Comparison of ENCODE assay signal across 1 cellular context in genomic region chr16:2531696-2532493, GRCh38.
TF ChIP-seq lines count a peak whose summit lies in the region.

No MANE protein-coding gene starts in this region.

TF ChIP-seq in K562, 482 proteins besides CTCF, POLR2A, EP300 and RAD21 (continued from another document and continues in another):
- TF ChIP-seq POLR2B (IDR thresholded peaks at IDR 0.05; ENCODE audit: low read depth, partially characterized antibody) (peak; percentile 46), EP400 (IDR thresholded peaks at IDR 0.05) (peak; percentile 75; the same call in 1 of the 2 replicates), HMG20B (CRISPR knock-in tag; IDR thresholded peaks at IDR 0.05) (no peak), CXXC5 (CRISPR knock-in tag; IDR thresholded peaks at IDR 0.05) (peak; percentile 89), CTBP1 (IDR thresholded peaks at IDR 0.05; ENCODE audit: borderline replicate concordance) (peak; percentile 94), GMEB1 (CRISPR knock-in tag; IDR thresholded peaks at IDR 0.05) (peak; percentile 72), ELF1 (tag; IDR thresholded peaks at IDR 0.05) (no peak), SMARCC2 (IDR thresholded peaks at IDR 0.05; ENCODE audit: low read depth) (no peak), XRCC5 (IDR thresholded peaks at IDR 0.05; ENCODE audit: low read depth, low read length) (peak; percentile 32; the same call in 1 of the 2 replicates), FUS (optimal IDR thresholded peaks at IDR 0.05; ENCODE audit: low read depth, low read length) (peak; percentile 41), ZNF146 (CRISPR knock-in tag; IDR thresholded peaks at IDR 0.05; ENCODE audit: unreplicated experiment) (no peak), ZNF12 (CRISPR knock-in tag; IDR thresholded peaks at IDR 0.05) (0 out of 2 replicates have a peak, but pooled peaks have one; percentile 28), NFE2 (IDR thresholded peaks at IDR 0.05; ENCODE audit: low read depth) (0 out of 2 replicates have a peak, but pooled peaks have one; percentile 22), ARID4B (CRISPR knock-in tag; IDR thresholded peaks at IDR 0.05) (peak; percentile 81; the same call in 1 of the 2 replicates), BCL6 (CRISPR knock-in tag; IDR thresholded peaks at IDR 0.05) (no peak), FOXP1 (CRISPR knock-in tag; IDR thresholded peaks at IDR 0.05) (0 out of 2 replicates have a peak, but pooled peaks have one; percentile 63), MAZ (CRISPR knock-in tag; conservative IDR thresholded peaks at IDR 0.05 in 1 of 2, IDR thresholded peaks at IDR 0.05 in 1 of 2) (peak in 1 of 2 experiments; percentile 62; a peak in 2 of 4 replicates), FOXJ3 (CRISPR knock-in tag; IDR thresholded peaks at IDR 0.05) (no peak), HCFC1 (IDR thresholded peaks at IDR 0.05; ENCODE audit: low read depth, low read length) (0 out of 2 replicates have a peak, but pooled peaks have one; percentile 30), ATF7 (IDR thresholded peaks at IDR 0.05) (peak; percentile 83), SNAPC5 (CRISPR knock-in tag; IDR thresholded peaks at IDR 0.05) (no peak), NRF1 (conservative IDR thresholded peaks at IDR 0.05 in 1 of 2, IDR thresholded peaks at IDR 0.05 in 1 of 2) (peak; percentile 96 to 97), HNRNPL (IDR thresholded peaks at IDR 0.05; ENCODE audit: low read depth, low read length) (peak; percentile 49; the same call in 1 of the 2 replicates), ZNF133 (CRISPR knock-in tag; IDR thresholded peaks at IDR 0.05) (no peak), RNF219 (CRISPR knock-in tag; IDR thresholded peaks at IDR 0.05) (no peak), ZFX (CRISPR knock-in tag; IDR thresholded peaks at IDR 0.05) (peak; percentile 83), ZNF431 (CRISPR knock-in tag; IDR thresholded peaks at IDR 0.05) (peak; percentile 40; the same call in 1 of the 2 replicates), ZKSCAN1 (IDR thresholded peaks at IDR 0.05; ENCODE audit: low read depth, low read length) (0 out of 2 replicates have a peak, but pooled peaks have one; percentile 12), HDAC1 (IDR thresholded peaks at IDR 0.05) (0 out of 4 replicates have a peak, but pooled peaks of 1 of the 2 experiments have one; percentile 53), ZFP36 (IDR thresholded peaks at IDR 0.05; ENCODE audit: low read depth, low read length, partially characterized antibody) (no peak), SRF (CRISPR knock-in tag; IDR thresholded peaks at IDR 0.05) (peak in 1 of 2 experiments; percentile 13; a peak in 1 of 4 replicates), ZBED1 (IDR thresholded peaks at IDR 0.05) (peak; percentile 76), JUN (IDR thresholded peaks at IDR 0.05; ENCODE audit: borderline replicate concordance, low read depth, low read length) (peak; percentile 48; the same call in 1 of the 2 replicates), JUN (CRISPR knock-in tag; IDR thresholded peaks at IDR 0.05; ENCODE audit: borderline replicate concordance) (no peak), TCF15 (CRISPR knock-in tag; IDR thresholded peaks at IDR 0.05) (no peak), MTA3 (IDR thresholded peaks at IDR 0.05; ENCODE audit: borderline replicate concordance) (peak; percentile 67; the same call in 1 of the 2 replicates), TEAD1 (CRISPR knock-in tag; IDR thresholded peaks at IDR 0.05) (peak in 1 of 2 experiments; percentile 89; a peak in 2 of 4 replicates), CBX1 (IDR thresholded peaks at IDR 0.05; ENCODE audit: low read depth) (peak; percentile 52; the same call in 1 of the 2 replicates), RCOR1 (IDR thresholded peaks at IDR 0.05; ENCODE audit: borderline replicate concordance in 1 of 2, low read depth in 2 of 2, low read length in 2 of 2) (peak in 1 of 2 experiments; percentile 42; a peak in 1 of 4 replicates), CEBPB (tag; IDR thresholded peaks at IDR 0.05) (0 out of 2 replicates have a peak, but pooled peaks have one; percentile 35), ZC3H4 (CRISPR knock-in tag; IDR thresholded peaks at IDR 0.05; ENCODE audit: borderline replicate concordance) (no peak), NFIC (IDR thresholded peaks at IDR 0.05) (no peak), ELF4 (CRISPR knock-in tag; IDR thresholded peaks at IDR 0.05) (peak; percentile 44; the same call in 1 of the 2 replicates), NUFIP1 (IDR thresholded peaks at IDR 0.05; ENCODE audit: partially characterized antibody) (no peak)
- TF ChIP-seq, protein P1, sequence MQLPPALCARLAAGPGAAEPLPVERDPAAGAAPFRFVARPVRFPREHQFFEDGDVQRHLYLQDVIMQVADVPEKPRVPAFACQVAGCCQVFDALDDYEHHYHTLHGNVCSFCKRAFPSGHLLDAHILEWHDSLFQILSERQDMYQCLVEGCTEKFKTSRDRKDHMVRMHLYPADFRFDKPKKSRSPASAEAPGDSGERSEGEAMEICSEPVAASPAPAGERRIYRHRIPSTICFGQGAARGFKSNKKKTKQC (CRISPR knock-in tag; IDR thresholded peaks at IDR 0.05) = 0 out of 2 replicates have a peak, but pooled peaks have one; percentile 63
- TF ChIP-seq, protein P2, sequence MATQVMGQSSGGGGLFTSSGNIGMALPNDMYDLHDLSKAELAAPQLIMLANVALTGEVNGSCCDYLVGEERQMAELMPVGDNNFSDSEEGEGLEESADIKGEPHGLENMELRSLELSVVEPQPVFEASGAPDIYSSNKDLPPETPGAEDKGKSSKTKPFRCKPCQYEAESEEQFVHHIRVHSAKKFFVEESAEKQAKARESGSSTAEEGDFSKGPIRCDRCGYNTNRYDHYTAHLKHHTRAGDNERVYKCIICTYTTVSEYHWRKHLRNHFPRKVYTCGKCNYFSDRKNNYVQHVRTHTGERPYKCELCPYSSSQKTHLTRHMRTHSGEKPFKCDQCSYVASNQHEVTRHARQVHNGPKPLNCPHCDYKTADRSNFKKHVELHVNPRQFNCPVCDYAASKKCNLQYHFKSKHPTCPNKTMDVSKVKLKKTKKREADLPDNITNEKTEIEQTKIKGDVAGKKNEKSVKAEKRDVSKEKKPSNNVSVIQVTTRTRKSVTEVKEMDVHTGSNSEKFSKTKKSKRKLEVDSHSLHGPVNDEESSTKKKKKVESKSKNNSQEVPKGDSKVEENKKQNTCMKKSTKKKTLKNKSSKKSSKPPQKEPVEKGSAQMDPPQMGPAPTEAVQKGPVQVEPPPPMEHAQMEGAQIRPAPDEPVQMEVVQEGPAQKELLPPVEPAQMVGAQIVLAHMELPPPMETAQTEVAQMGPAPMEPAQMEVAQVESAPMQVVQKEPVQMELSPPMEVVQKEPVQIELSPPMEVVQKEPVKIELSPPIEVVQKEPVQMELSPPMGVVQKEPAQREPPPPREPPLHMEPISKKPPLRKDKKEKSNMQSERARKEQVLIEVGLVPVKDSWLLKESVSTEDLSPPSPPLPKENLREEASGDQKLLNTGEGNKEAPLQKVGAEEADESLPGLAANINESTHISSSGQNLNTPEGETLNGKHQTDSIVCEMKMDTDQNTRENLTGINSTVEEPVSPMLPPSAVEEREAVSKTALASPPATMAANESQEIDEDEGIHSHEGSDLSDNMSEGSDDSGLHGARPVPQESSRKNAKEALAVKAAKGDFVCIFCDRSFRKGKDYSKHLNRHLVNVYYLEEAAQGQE (CRISPR knock-in tag; IDR thresholded peaks at IDR 0.05; ENCODE audit: low read depth) = peak; percentile 76; the same call in 1 of the 2 replicates
- TF ChIP-seq, protein P3, sequence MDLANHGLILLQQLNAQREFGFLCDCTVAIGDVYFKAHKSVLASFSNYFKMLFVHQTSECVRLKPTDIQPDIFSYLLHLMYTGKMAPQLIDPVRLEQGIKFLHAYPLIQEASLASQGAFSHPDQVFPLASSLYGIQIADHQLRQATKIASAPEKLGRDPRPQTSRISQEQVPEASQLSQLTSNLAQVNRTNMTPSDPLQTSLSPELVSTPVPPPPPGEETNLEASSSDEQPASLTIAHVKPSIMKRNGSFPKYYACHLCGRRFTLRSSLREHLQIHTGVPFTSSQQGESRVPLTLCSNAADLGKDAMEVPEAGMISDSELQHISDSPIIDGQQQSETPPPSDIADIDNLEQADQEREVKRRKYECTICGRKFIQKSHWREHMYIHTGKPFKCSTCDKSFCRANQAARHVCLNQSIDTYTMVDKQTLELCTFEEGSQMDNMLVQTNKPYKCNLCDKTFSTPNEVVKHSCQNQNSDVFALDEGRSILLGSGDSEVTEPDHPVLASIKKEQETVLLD (IDR thresholded peaks at IDR 0.05) = peak; percentile 60; the same call in 1 of the 2 replicates
- TF ChIP-seq, protein P4, sequence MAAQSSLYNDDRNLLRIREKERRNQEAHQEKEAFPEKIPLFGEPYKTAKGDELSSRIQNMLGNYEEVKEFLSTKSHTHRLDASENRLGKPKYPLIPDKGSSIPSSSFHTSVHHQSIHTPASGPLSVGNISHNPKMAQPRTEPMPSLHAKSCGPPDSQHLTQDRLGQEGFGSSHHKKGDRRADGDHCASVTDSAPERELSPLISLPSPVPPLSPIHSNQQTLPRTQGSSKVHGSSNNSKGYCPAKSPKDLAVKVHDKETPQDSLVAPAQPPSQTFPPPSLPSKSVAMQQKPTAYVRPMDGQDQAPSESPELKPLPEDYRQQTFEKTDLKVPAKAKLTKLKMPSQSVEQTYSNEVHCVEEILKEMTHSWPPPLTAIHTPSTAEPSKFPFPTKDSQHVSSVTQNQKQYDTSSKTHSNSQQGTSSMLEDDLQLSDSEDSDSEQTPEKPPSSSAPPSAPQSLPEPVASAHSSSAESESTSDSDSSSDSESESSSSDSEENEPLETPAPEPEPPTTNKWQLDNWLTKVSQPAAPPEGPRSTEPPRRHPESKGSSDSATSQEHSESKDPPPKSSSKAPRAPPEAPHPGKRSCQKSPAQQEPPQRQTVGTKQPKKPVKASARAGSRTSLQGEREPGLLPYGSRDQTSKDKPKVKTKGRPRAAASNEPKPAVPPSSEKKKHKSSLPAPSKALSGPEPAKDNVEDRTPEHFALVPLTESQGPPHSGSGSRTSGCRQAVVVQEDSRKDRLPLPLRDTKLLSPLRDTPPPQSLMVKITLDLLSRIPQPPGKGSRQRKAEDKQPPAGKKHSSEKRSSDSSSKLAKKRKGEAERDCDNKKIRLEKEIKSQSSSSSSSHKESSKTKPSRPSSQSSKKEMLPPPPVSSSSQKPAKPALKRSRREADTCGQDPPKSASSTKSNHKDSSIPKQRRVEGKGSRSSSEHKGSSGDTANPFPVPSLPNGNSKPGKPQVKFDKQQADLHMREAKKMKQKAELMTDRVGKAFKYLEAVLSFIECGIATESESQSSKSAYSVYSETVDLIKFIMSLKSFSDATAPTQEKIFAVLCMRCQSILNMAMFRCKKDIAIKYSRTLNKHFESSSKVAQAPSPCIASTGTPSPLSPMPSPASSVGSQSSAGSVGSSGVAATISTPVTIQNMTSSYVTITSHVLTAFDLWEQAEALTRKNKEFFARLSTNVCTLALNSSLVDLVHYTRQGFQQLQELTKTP (IDR thresholded peaks at IDR 0.05; ENCODE audit: low read depth in 1 of 2, partially characterized antibody in 2 of 2) = no peak
